8 cellular contexts compared by ENCODE assay signal in the genomic region with DNA sequence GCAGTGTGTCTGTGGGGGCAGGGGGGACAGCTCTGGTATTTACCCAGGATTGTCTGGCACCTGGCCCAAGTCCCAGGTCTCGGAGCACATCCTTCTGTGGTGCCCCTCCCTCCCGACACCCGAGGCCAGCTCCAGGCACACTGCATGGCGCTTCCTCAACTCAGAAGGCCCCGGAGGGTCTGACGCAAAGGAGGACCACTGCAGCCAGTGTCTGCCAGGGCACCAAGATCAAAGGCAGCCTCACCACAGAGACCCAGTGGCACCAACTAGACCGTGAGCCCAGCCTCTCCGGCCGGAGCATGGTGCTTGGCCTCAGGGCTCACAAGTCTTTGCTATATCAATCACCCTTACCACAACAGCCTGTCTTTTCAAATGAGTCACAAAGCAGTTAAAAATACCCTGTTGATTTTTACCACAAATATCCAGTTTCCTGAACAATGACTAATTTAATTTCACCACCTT.
A peak's percentile ranks its signal among the peaks of the same experiment; 100 is the strongest.
DNase-seq lines count a peak whose midpoint lies in the region; ATAC-seq, FAIRE-seq and TF ChIP-seq lines count a peak whose summit lies in the region.

No MANE protein-coding gene starts in this region.

- ATAC-seq in GM18907 (IDR thresholded peaks at IDR 0.05; ENCODE audit: unreplicated experiment), result peak; percentile 74
- peak; percentile 58 for ATAC-seq in HG03064 (IDR thresholded peaks at IDR 0.05; ENCODE audit: low read depth, unreplicated experiment)

- CTCF ChIA-PET in OCI-LY7 (lab: Charles Lee; ENCODE audit: unreplicated experiment), result no interaction called here

- H3K27me3 ChIP-seq in ACC112 (ENCODE audit: insufficient read depth, low read length) (no peaks in the 10 kb centered on the region), keratinocyte (ENCODE audit: control insufficient read depth, extremely low read depth, insufficient read depth, low read length) (peaks cover 40% of the 10 kb centered on the region)

- H3K79me2 ChIP-seq in ACC112 (ENCODE audit: control insufficient read depth, insufficient read depth, low read length, unreplicated experiment) (no peaks in the 10 kb centered on the region), keratinocyte (ENCODE audit: control insufficient read depth, insufficient read depth, low read length) (no peaks in the 10 kb centered on the region), OCI-LY7 (ENCODE audit: insufficient read depth, low read depth, low read length) (no peaks in the 10 kb centered on the region)

- H3K4me1 ChIP-seq in ACC112 (ENCODE audit: control insufficient read depth, insufficient read depth, low read length, unreplicated experiment), result peaks cover 56% of the 10 kb centered on the region
- peaks cover 26% of the 10 kb centered on the region for H3K4me1 ChIP-seq in keratinocyte (ENCODE audit: control insufficient read depth, extremely low read depth, insufficient read depth, low read length)
- H3K4me1 ChIP-seq in OCI-LY7 (ENCODE audit: insufficient read depth, low read length, poor library complexity, severe bottlenecking), result peaks cover 7% of the 10 kb centered on the region

- peak; percentile 77 for DNase-seq in T1000 (lab: John Stamatoyannopoulos, UW)
- peak; percentile 61 for DNase-seq in keratinocyte (ENCODE audit: low read depth, low spot score)
- DNase-seq in NCI-H2227 treated with DMSO at 0.1 percent for 48 hours (lab: John Stamatoyannopoulos, UW), result no peak
- DNase-seq in NCI-H1048 (lab: John Stamatoyannopoulos, UW), result no peak
- no peak for DNase-seq in OCI-LY7 (ENCODE audit: low spot score)

- no peak overlapping the region for H2AFZ ChIP-seq in ACC112 (ENCODE audit: low read length, unreplicated experiment)
- no peak overlapping the region for H2AFZ ChIP-seq in keratinocyte (ENCODE audit: control insufficient read depth, low read length)
- no peak overlapping the region for H2AFZ ChIP-seq in OCI-LY7 (ENCODE audit: low read length)

- intact Hi-C loops in OCI-LY7 (cut with micrococcal nuclease; ENCODE audit: unreplicated experiment), result loop anchor here (10.0 kb wide), 1 partner anchor 60 kb away; no protein-coding TSS in a partner anchor

- no peak overlapping the region for H3K4me3 ChIP-seq in ACC112 (ENCODE audit: low read depth, low read length)
- peak overlapping the region in 2 of 3 experiments; percentile 25 to 36 for H3K4me3 ChIP-seq in keratinocyte (ENCODE audit: control insufficient read depth in 2 of 3, extremely low read depth in 1 of 3, insufficient read depth in 2 of 3, low read depth in 1 of 3, low read length in 3 of 3)
- no peak overlapping the region for H3K4me3 ChIP-seq in OCI-LY7 (ENCODE audit: low read depth, low read length, poor library complexity, severe bottlenecking)

- H3K9ac ChIP-seq in keratinocyte (ENCODE audit: control insufficient read depth, extremely low read depth, insufficient read depth, low read length), result peak overlapping the region; percentile 52

- no peaks in the 10 kb centered on the region for H3K9me2 ChIP-seq in OCI-LY7 (ENCODE audit: insufficient read depth, low read length)

- no peak for TF ChIP-seq CTCF in keratinocyte (optimal IDR thresholded peaks at IDR 0.05 in 1 of 3, IDR thresholded peaks at IDR 0.05 in 1 of 3, conservative IDR thresholded peaks at IDR 0.05 in 1 of 3; ENCODE audit: extremely low read depth in 1 of 3, insufficient read depth in 2 of 3, low read length in 3 of 3)
- no peak for TF ChIP-seq CTCF in OCI-LY7 (conservative IDR thresholded peaks at IDR 0.05; ENCODE audit: low read length)

- POLR2A ChIA-PET in OCI-LY7 (lab: Charles Lee), result no interaction called here

- no peaks in the 10 kb centered on the region for H3K36me3 ChIP-seq in ACC112 (ENCODE audit: insufficient read depth, low read length)
- no peaks in the 10 kb centered on the region for H3K36me3 ChIP-seq in keratinocyte (ENCODE audit: control insufficient read depth in 2 of 2, extremely low read depth in 1 of 2, insufficient read depth in 2 of 2, low read length in 2 of 2)
- no peaks in the 10 kb centered on the region for H3K36me3 ChIP-seq in OCI-LY7 (ENCODE audit: insufficient read depth, low read length)

- no TSS peak for BruUV-seq in OCI-LY7 (replicated peaks; lab: Mats Ljungman, UMichigan)

- H4K20me1 ChIP-seq in keratinocyte (ENCODE audit: control insufficient read depth, extremely low read depth, insufficient read depth, low read length), result peaks cover 20% of the 10 kb centered on the region
- H4K20me1 ChIP-seq in OCI-LY7 (ENCODE audit: insufficient read depth, low read length), result no peaks in the 10 kb centered on the region

- H3K4me2 ChIP-seq in keratinocyte (ENCODE audit: control insufficient read depth, extremely low read depth, insufficient read depth, low read depth, low read length) (peak overlapping the region; percentile 76), OCI-LY7 (ENCODE audit: low read length) (no peak overlapping the region)

- FAIRE-seq in keratinocyte (lab: Jason Lieb, UNC), result peak; percentile 81

- H3K27ac ChIP-seq in ACC112 (ENCODE audit: low read depth, low read length), result peak overlapping the region; percentile 80; the same call in 1 of the 2 replicates
- peak overlapping the region; percentile 32 for H3K27ac ChIP-seq in keratinocyte (ENCODE audit: control insufficient read depth, insufficient read depth, low read length)
- no peak overlapping the region for H3K27ac ChIP-seq in OCI-LY7 (ENCODE audit: low read depth, low read length, poor library complexity, severe bottlenecking)

- peaks cover 3% of the 10 kb centered on the region for H3K9me1 ChIP-seq in keratinocyte (ENCODE audit: control insufficient read depth, extremely low read depth, insufficient read depth, low read length)

- dilution Hi-C loops in keratinocyte (cut with MboI; ENCODE audit: extremely low pct_ligation_motif_present, low sequenced_read_pairs), result no loop called here

- H3K9me3 ChIP-seq in keratinocyte (ENCODE audit: control insufficient read depth, low read depth, low read length), result no peaks in the 10 kb centered on the region
- no peaks in the 10 kb centered on the region for H3K9me3 ChIP-seq in OCI-LY7 (ENCODE audit: low read length)

Comparison
In these comparisons a context has a peak if more than half of its experiments do, and no peak if none do; other contexts are left out.
1. H3K4me3 ChIP-seq: peak in keratinocyte (2 of 3); none in ACC112 (single experiment) and OCI-LY7 (single experiment).
2. DNase-seq: peak in T1000 (single experiment) and keratinocyte (single experiment); none in NCI-H2227 treated with DMSO at 0.1 percent for 48 hours (single experiment), NCI-H1048 (single experiment) and OCI-LY7 (single experiment).